19 cellular contexts compared by ENCODE assay signal in the genomic region with DNA sequence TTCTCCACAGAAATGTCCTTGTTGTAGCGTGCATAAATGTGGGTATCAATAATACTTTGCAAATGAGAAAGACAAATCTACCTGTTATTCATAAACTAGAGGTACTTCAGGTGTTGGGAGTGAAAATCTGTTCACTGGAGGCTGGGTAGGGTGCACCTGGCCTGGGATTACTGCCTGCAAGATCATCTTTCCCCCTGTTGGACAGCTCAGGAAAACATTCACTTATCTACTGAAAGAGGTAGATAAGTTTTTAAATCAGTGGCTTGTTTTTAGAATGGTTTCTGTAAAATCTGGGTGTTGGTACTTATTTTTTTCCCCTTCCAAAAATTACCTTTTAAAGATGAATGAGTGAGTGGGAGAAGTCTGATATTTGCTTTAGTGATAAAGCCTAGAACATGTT.
"Had no signal": no experiment of that assay in that cellular context is flagged by ENCODE, and none has a peak within 500 bp of the region (broad histone marks: within the 10 kb centered on the region; RNA-seq: fewer than 3 reads in every experiment).

No MANE protein-coding gene starts in this region.

- H3K36me3 Mint-ChIP-seq: natural killer cell treated with Interleukin-12 subunit alpha and Interleukin-12 subunit beta and Interleukin-15 and Interleukin-18, amount 100 ng/mL, for 72 hours had no signal

- H3K27me3 Mint-ChIP-seq: activated CD8-positive, alpha-beta memory T cell treated with anti-CD3 and anti-CD28 coated beads, Interleukin-2, amount 10 ng/mL, durations not matched to agents 7 days and 5 days; natural killer cell treated with Interleukin-12 subunit alpha and Interleukin-12 subunit beta and Interleukin-15 and Interleukin-18, amount 100 ng/mL, for 72 hours had no signal

- H3K27me3 ChIP-seq: stomach, uterus had no signal

- H3K4me1 ChIP-seq: prostate gland had no signal

- H3K27ac Mint-ChIP-seq: activated CD8-positive, alpha-beta memory T cell treated with anti-CD3 and anti-CD28 coated beads, Interleukin-2, amount 10 ng/mL, durations not matched to agents 7 days and 5 days had no signal

- H3K9me3 Mint-ChIP-seq: activated T-cell treated with anti-CD3 and anti-CD28 coated beads, Interleukin-2, amount 50 U/mL, for 4 hours; natural killer cell treated with Interleukin-12 subunit alpha and Interleukin-12 subunit beta and Interleukin-15 and Interleukin-18, amount 100 ng/mL, for 72 hours had no signal

- H3K4me3 Mint-ChIP-seq: activated CD8-positive, alpha-beta memory T cell treated with anti-CD3 and anti-CD28 coated beads, Interleukin-2, amount 10 ng/mL, durations not matched to agents 7 days and 5 days; activated T-cell treated with anti-CD3 and anti-CD28 coated beads, Interleukin-2, amount 50 U/mL, for 4 hours; natural killer cell treated with Interleukin-12 subunit alpha and Interleukin-12 subunit beta and Interleukin-15 and Interleukin-18, amount 100 ng/mL, for 72 hours had no signal

- ATAC-seq: activated CD4-positive, CD25-positive, alpha-beta regulatory T cell treated with anti-CD3 and anti-CD28 coated beads, Interleukin-2, amount 50 U/mL, for 24 hours; activated CD8-positive, alpha-beta memory T cell treated with anti-CD3 and anti-CD28 coated beads, Interleukin-2, amount 10 ng/mL, durations not matched to agents 7 days and 5 days; activated T-cell treated with anti-CD3 and anti-CD28 coated beads, Interleukin-2, amount 50 U/mL, for 4 hours; natural killer cell treated with Interleukin-12 subunit alpha and Interleukin-12 subunit beta and Interleukin-15 and Interleukin-18, amount 100 ng/mL, for 72 hours; right cardiac atrium had no signal

- DNase-seq: activated CD4-positive, alpha-beta T cell treated with anti-CD3 and anti-CD28 coated beads, Interleukin-2, amount 50 U/mL, for 4 hours; activated CD8-positive, alpha-beta memory T cell treated with anti-CD3 and anti-CD28 coated beads, Interleukin-2, amount 10 ng/mL, durations not matched to agents 7 days and 5 days; activated effector memory CD4-positive, alpha-beta T cell treated with Interleukin-2 at 50 U/mL for 16 hours; activated naive CD4-positive, alpha-beta T cell treated with anti-CD3 and anti-CD28 coated beads, Interleukin-2, amount 50 U/mL, for 16 hours; activated T-cell treated with anti-CD3 and anti-CD28 coated beads, Interleukin-2, amount 50 U/mL, for 4 hours; caudate nucleus; cortex of kidney; effector CD8-positive, alpha-beta T cell; foreskin melanocyte; kidney glomerular epithelial cell; right cardiac atrium; stimulated activated CD4-positive, alpha-beta T cell treated with anti-CD3 and anti-CD28 coated beads, Interleukin-4, amount 100 ng/mL, for 24 hours; stomach; SW 1271; uterus had no signal

- H3K27ac ChIP-seq: prostate gland, thoracic aorta, uterus had no signal
